15 cellular contexts compared by ENCODE assay signal in genomic region chr9:135165003-135165711, GRCh38.
"Had no signal": no experiment of that assay in that cellular context is flagged by ENCODE, and none has a peak within 500 bp of the region (broad histone marks: within the 10 kb centered on the region; RNA-seq: fewer than 3 reads in every experiment).

No MANE protein-coding gene starts in this region.

- H3K4me1 ChIP-seq: foreskin keratinocyte, right atrium auricular region, stomach had no signal

- H3K9me3 ChIP-seq: ovary, right atrium auricular region, stomach had no signal

- H3K36me3 ChIP-seq: ovary, right atrium auricular region, stomach had no signal

- H3K27ac Mint-ChIP-seq: dendritic cell treated with granulocyte-macrophage colony-stimulating factor and Interleukin-4, amounts not matched to agents 40 ng/mL and 50 ng/mL, for 4 days; naive thymus-derived CD4-positive, alpha-beta T cell; nephron progenitor cell had no signal

- ATAC-seq: foreskin keratinocyte; naive thymus-derived CD4-positive, alpha-beta T cell had no signal

- H3K36me3 Mint-ChIP-seq: naive thymus-derived CD4-positive, alpha-beta T cell had no signal

- H3K4me3 Mint-ChIP-seq: dendritic cell treated with granulocyte-macrophage colony-stimulating factor and Interleukin-4, amounts not matched to agents 40 ng/mL and 50 ng/mL, for 4 days; naive thymus-derived CD4-positive, alpha-beta T cell; nephron progenitor cell had no signal

- DNase-seq: erythroblast; foreskin keratinocyte; naive thymus-derived CD4-positive, alpha-beta T cell; nephron progenitor cell; ovary; small intestine; stimulated activated CD4-positive, alpha-beta T cell treated with anti-CD3 and anti-CD28 coated beads, Interleukin-12 subunit alpha, Interleukin-12 subunit beta, amount 100 ng/mL, for 4 hours; stimulated activated naive CD4-positive, alpha-beta T cell; stomach; substantia nigra; trophoblast cell had no signal

- H3K27me3 ChIP-seq: foreskin keratinocyte, ovary, right atrium auricular region had no signal

- H3K4me3 ChIP-seq: ovary, right atrium auricular region, stomach had no signal

- H3K27ac ChIP-seq: foreskin keratinocyte, ovary, right atrium auricular region, stomach had no signal

- FAIRE-seq: colon, endothelial cell of umbilical vein, small intestine had no signal

- H3K9me3 Mint-ChIP-seq: dendritic cell treated with granulocyte-macrophage colony-stimulating factor and Interleukin-4, amounts not matched to agents 40 ng/mL and 50 ng/mL, for 4 days; nephron progenitor cell had no signal

- H3K4me1 Mint-ChIP-seq: naive thymus-derived CD4-positive, alpha-beta T cell; nephron progenitor cell had no signal
